Comparison of ENCODE assay signal across 12 cellular contexts in the genomic region with DNA sequence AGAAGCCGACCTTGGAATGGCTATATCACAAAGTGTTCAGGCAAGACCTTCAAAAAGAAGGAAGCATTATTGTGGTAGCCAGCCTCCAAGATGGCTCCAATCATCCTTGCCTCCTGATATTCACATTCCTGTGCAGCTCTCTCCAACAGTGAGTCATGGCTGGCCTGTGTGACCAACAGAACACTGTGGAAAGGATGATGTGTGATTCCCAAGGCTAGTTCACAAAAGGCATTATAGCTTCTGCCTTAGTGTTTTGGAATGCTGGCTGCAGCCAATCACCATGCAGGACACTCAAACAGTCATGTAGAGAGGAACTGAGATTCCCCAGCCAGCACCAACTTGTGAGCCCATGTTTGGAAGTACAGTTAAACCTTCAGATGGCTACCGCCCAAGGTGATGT.
DNase-seq lines count a peak whose midpoint lies in the region; ATAC-seq, FAIRE-seq and TF ChIP-seq lines count a peak whose summit lies in the region.
"Had no signal": no experiment of that assay in that cellular context is flagged by ENCODE, and none has a peak within 500 bp of the region (broad histone marks: within the 10 kb centered on the region; RNA-seq: fewer than 3 reads in every experiment).

No MANE protein-coding gene starts in this region.

- DNase-seq in BJ (ENCODE audit: low read depth) (peak; percentile 98), RKO (ENCODE audit: low spot score) (peak; percentile 99), epidermal melanocyte (ENCODE audit: insufficient read length, low spot score) (peak; percentile 36), mucosa of descending colon (no peak), D721Med (ENCODE audit: insufficient read length, low spot score) (no peak)
- no peak for DNase-seq in CD4-positive, alpha-beta T cell
- DNase-seq: CD8-positive, alpha-beta T cell; NCI-H1105; NK-92 treated with Interleukin-12 subunit alpha and Interleukin-12 subunit beta, amount 100 ng/mL, for 24 hours had no signal

- POLR2A ChIA-PET in BJ (lab: Charles Lee) = interaction anchor here (0.8 kb wide), 1 partner anchor 31 kb away, joined by 3 read pairs; no protein-coding TSS in a partner anchor
- POLR2A ChIA-PET in CD4-positive, alpha-beta T cell (lab: Charles Lee) = no interaction called here

- intact Hi-C loops in mucosa of descending colon (cut with DNase I, micrococcal nuclease) = no loop called here
- intact Hi-C loops in CD4-positive, alpha-beta T cell (cut with DNase I, micrococcal nuclease) = no loop called here

- H3K9me3 Mint-ChIP-seq in CD4-positive, alpha-beta T cell = no peaks in the 10 kb centered on the region
- H3K9me3 Mint-ChIP-seq: CD8-positive, alpha-beta T cell had no signal

- TF ChIP-seq CTCF in BJ (IDR thresholded peaks at IDR 0.05; ENCODE audit: insufficient read depth, low read depth, low read length) (no peak), mucosa of descending colon (IDR thresholded peaks at IDR 0.05) (no peak), D721Med (IDR thresholded peaks at IDR 0.05; ENCODE audit: insufficient read depth, missing control alignments) (no peak)
- no peak for TF ChIP-seq CTCF in CD4-positive, alpha-beta T cell (IDR thresholded peaks at IDR 0.05)

- no peak for FAIRE-seq in D721Med (lab: Jason Lieb, UNC)

- H3K36me3 ChIP-seq in BJ (ENCODE audit: control insufficient read depth, insufficient read depth, low read length) = peaks cover 3% of the 10 kb centered on the region
- H3K36me3 ChIP-seq in mucosa of descending colon (ENCODE audit: low read depth) = no peaks in the 10 kb centered on the region

- H3K9me3 ChIP-seq in mucosa of descending colon = no peaks in the 10 kb centered on the region
- H3K9me3 ChIP-seq in CD4-positive, alpha-beta T cell (ENCODE audit: control insufficient read depth, low read length) = no peaks in the 10 kb centered on the region

- H3K4me3 Mint-ChIP-seq in CD4-positive, alpha-beta T cell = no peak overlapping the region
- H3K4me3 Mint-ChIP-seq: CD8-positive, alpha-beta T cell had no signal

- no peaks in the 10 kb centered on the region for H3K4me1 ChIP-seq in mucosa of descending colon (ENCODE audit: low read depth)

- H3K4me3 ChIP-seq in BJ (ENCODE audit: low read depth, low read length) (no peak overlapping the region), mucosa of descending colon (no peak overlapping the region)

- peaks cover 79% of the 10 kb centered on the region for H3K36me3 Mint-ChIP-seq in CD4-positive, alpha-beta T cell (ENCODE audit: low read depth)

- no peak overlapping the region for H3K27ac ChIP-seq in CD4-positive, alpha-beta T cell (ENCODE audit: low read depth, low read length)

- no peaks in the 10 kb centered on the region for H3K4me1 Mint-ChIP-seq in CD4-positive, alpha-beta T cell (ENCODE audit: low read depth)

- no peaks in the 10 kb centered on the region for H3K27me3 Mint-ChIP-seq in CD4-positive, alpha-beta T cell
- H3K27me3 Mint-ChIP-seq: progenitor cell of endocrine pancreas had no signal

- CTCF ChIA-PET in BJ (lab: Yijun Ruan, JAX) = interaction anchor here (1.3 to 1.9 kb wide), 2 partner anchors 20 to 21 kb away, joined by 3 to 4 read pairs; no protein-coding TSS in a partner anchor
- CTCF ChIA-PET in CD4-positive, alpha-beta T cell (lab: Charles Lee) = no interaction called here

- no peak overlapping the region for H3K27ac Mint-ChIP-seq in CD4-positive, alpha-beta T cell
- H3K27ac Mint-ChIP-seq: CD8-positive, alpha-beta T cell; progenitor cell of endocrine pancreas had no signal

- no peaks in the 10 kb centered on the region for H3K27me3 ChIP-seq in BJ (ENCODE audit: control insufficient read depth, insufficient read depth, low read length)
- no peaks in the 10 kb centered on the region for H3K27me3 ChIP-seq in CD4-positive, alpha-beta T cell (ENCODE audit: control insufficient read depth, insufficient read depth, low read length)

- ATAC-seq in mucosa of descending colon = peak; percentile 9
- ATAC-seq in HG02759 (IDR thresholded peaks at IDR 0.05; ENCODE audit: unreplicated experiment) = no peak
- no peak for ATAC-seq in GM21528 (IDR thresholded peaks at IDR 0.05; ENCODE audit: low FRiP score, unreplicated experiment)
- no peak for ATAC-seq in CD4-positive, alpha-beta T cell (ENCODE audit: poor library complexity)
- ATAC-seq: CD8-positive, alpha-beta T cell had no signal

Comparison
In these comparisons a context has a peak if more than half of its experiments do, and no peak if none do; other contexts are left out.
1. DNase-seq: peak in BJ (single experiment), RKO (single experiment) and epidermal melanocyte (single experiment); none in mucosa of descending colon (0 of 3), D721Med (single experiment) and CD4-positive, alpha-beta T cell (0 of 10).